ENCODE assay signal across 2 cellular contexts in the genomic region with DNA sequence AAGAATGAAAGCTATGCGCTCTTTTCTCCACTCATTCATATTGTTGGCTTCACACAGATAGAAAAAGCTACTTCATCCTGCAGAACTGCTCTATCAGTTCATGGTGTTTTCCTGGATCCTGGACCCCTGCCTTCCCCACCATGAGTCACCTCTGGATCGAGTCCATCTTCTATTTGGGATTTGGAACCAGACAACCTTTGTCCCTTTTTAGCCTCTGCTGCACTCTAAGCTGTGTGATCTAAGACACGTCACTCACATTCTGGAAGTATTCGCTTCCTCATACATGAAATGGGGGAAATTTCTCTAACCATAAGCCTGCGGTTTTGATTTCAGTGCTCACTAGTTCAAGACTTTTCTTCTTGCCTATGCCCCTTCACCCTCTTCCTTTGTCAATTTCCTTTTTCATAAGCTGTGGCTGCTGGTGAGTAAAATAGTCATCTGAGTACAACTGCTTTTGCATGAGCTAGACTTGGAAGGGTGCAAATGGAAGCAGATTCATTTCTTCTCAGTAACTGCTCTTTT.
A peak's percentile ranks its signal among the peaks of the same experiment; 100 is the strongest.
TF ChIP-seq lines count a peak whose summit lies in the region.

No MANE protein-coding gene starts in this region.

TF ChIP-seq in IMR-90, 13 proteins besides CTCF, POLR2A, EP300 and RAD21:
- TF ChIP-seq CEBPB (IDR thresholded peaks at IDR 0.05; ENCODE audit: low read depth, low read length): no peak
- no peak for TF ChIP-seq NFE2L2 (IDR thresholded peaks at IDR 0.05; ENCODE audit: low read depth, low read length)
- TF ChIP-seq, protein P1, sequence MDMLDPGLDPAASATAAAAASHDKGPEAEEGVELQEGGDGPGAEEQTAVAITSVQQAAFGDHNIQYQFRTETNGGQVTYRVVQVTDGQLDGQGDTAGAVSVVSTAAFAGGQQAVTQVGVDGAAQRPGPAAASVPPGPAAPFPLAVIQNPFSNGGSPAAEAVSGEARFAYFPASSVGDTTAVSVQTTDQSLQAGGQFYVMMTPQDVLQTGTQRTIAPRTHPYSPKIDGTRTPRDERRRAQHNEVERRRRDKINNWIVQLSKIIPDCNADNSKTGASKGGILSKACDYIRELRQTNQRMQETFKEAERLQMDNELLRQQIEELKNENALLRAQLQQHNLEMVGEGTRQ (IDR thresholded peaks at IDR 0.05; ENCODE audit: low read depth, low read length): no peak
- TF ChIP-seq, protein P2, sequence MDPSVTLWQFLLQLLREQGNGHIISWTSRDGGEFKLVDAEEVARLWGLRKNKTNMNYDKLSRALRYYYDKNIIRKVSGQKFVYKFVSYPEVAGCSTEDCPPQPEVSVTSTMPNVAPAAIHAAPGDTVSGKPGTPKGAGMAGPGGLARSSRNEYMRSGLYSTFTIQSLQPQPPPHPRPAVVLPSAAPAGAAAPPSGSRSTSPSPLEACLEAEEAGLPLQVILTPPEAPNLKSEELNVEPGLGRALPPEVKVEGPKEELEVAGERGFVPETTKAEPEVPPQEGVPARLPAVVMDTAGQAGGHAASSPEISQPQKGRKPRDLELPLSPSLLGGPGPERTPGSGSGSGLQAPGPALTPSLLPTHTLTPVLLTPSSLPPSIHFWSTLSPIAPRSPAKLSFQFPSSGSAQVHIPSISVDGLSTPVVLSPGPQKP (IDR thresholded peaks at IDR 0.05; ENCODE audit: borderline replicate concordance, low read depth, low read length): no peak
- TF ChIP-seq RFX5 (IDR thresholded peaks at IDR 0.05; ENCODE audit: low read depth, low read length): no peak
- TF ChIP-seq FOS (IDR thresholded peaks at IDR 0.05; ENCODE audit: low read depth, low read length): no peak
- TF ChIP-seq RCOR1 (IDR thresholded peaks at IDR 0.05; ENCODE audit: insufficient replicate concordance, low read length): no peak
- TF ChIP-seq SMC3 (IDR thresholded peaks at IDR 0.05; ENCODE audit: low read depth, low read length): no peak
- no peak for TF ChIP-seq MAFK (IDR thresholded peaks at IDR 0.05; ENCODE audit: low read depth, low read length)
- TF ChIP-seq BHLHE40 (IDR thresholded peaks at IDR 0.05; ENCODE audit: low read depth, low read length): no peak
- no peak for TF ChIP-seq CHD1 (IDR thresholded peaks at IDR 0.05; ENCODE audit: low read depth, low read length)
- TF ChIP-seq MXI1 (IDR thresholded peaks at IDR 0.05; ENCODE audit: borderline replicate concordance, low read depth, low read length): no peak
- TF ChIP-seq MAZ (IDR thresholded peaks at IDR 0.05; ENCODE audit: borderline replicate concordance, low read depth, low read length): no peak

TF ChIP-seq in HepG2, 621 proteins besides CTCF, POLR2A, EP300 and RAD21:
- TF ChIP-seq ELF3 (CRISPR knock-in tag; IDR thresholded peaks at IDR 0.05): peak; percentile 63; the same call in 1 of the 2 replicates
- TF ChIP-seq LCORL (IDR thresholded peaks at IDR 0.05): no peak
- peak; percentile 56; the same call in 1 of the 2 replicates for TF ChIP-seq LCORL (CRISPR knock-in tag; IDR thresholded peaks at IDR 0.05)
- TF ChIP-seq, protein P3, sequence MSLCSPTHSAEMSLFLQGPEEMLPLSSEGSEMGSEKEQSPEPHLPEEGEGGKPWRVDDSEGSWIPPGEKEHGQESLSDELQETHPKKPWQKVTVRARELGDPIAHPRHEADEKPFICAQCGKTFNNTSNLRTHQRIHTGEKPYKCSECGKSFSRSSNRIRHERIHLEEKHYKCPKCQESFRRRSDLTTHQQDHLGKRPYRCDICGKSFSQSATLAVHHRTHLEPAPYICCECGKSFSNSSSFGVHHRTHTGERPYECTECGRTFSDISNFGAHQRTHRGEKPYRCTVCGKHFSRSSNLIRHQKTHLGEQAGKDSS (CRISPR knock-in tag; IDR thresholded peaks at IDR 0.05; ENCODE audit: borderline replicate concordance, low read depth): 0 out of 2 replicates have a peak, but pooled peaks have one; percentile 41
- peak; percentile 47 for TF ChIP-seq FOSL2 (CRISPR knock-in tag; IDR thresholded peaks at IDR 0.05)
- TF ChIP-seq NPAS2 (CRISPR knock-in tag; IDR thresholded peaks at IDR 0.05; ENCODE audit: borderline replicate concordance): no peak
- no peak for TF ChIP-seq ZNF547 (CRISPR knock-in tag; IDR thresholded peaks at IDR 0.05)
- TF ChIP-seq CREB1 (IDR thresholded peaks at IDR 0.05): peak; percentile 43
- peak; percentile 40; the same call in 1 of the 2 replicates for TF ChIP-seq CREB1 (CRISPR knock-in tag; IDR thresholded peaks at IDR 0.05)
- TF ChIP-seq RXRB (CRISPR knock-in tag; IDR thresholded peaks at IDR 0.05; ENCODE audit: borderline replicate concordance): peak; percentile 35; the same call in 1 of the 2 replicates
- TF ChIP-seq, protein P4, sequence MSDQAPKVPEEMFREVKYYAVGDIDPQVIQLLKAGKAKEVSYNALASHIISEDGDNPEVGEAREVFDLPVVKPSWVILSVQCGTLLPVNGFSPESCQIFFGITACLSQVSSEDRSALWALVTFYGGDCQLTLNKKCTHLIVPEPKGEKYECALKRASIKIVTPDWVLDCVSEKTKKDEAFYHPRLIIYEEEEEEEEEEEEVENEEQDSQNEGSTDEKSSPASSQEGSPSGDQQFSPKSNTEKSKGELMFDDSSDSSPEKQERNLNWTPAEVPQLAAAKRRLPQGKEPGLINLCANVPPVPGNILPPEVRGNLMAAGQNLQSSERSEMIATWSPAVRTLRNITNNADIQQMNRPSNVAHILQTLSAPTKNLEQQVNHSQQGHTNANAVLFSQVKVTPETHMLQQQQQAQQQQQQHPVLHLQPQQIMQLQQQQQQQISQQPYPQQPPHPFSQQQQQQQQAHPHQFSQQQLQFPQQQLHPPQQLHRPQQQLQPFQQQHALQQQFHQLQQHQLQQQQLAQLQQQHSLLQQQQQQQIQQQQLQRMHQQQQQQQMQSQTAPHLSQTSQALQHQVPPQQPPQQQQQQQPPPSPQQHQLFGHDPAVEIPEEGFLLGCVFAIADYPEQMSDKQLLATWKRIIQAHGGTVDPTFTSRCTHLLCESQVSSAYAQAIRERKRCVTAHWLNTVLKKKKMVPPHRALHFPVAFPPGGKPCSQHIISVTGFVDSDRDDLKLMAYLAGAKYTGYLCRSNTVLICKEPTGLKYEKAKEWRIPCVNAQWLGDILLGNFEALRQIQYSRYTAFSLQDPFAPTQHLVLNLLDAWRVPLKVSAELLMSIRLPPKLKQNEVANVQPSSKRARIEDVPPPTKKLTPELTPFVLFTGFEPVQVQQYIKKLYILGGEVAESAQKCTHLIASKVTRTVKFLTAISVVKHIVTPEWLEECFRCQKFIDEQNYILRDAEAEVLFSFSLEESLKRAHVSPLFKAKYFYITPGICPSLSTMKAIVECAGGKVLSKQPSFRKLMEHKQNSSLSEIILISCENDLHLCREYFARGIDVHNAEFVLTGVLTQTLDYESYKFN (CRISPR knock-in tag; conservative IDR thresholded peaks at IDR 0.05): peak; percentile 59; the same call in 1 of the 2 replicates
- no peak for TF ChIP-seq NONO (IDR thresholded peaks at IDR 0.05)
- no peak for TF ChIP-seq NONO (CRISPR knock-in tag; conservative IDR thresholded peaks at IDR 0.05)
- peak; percentile 43; the same call in 1 of the 2 replicates for TF ChIP-seq SAP130 (CRISPR knock-in tag; IDR thresholded peaks at IDR 0.05; ENCODE audit: low read depth)
- TF ChIP-seq, protein P5, sequence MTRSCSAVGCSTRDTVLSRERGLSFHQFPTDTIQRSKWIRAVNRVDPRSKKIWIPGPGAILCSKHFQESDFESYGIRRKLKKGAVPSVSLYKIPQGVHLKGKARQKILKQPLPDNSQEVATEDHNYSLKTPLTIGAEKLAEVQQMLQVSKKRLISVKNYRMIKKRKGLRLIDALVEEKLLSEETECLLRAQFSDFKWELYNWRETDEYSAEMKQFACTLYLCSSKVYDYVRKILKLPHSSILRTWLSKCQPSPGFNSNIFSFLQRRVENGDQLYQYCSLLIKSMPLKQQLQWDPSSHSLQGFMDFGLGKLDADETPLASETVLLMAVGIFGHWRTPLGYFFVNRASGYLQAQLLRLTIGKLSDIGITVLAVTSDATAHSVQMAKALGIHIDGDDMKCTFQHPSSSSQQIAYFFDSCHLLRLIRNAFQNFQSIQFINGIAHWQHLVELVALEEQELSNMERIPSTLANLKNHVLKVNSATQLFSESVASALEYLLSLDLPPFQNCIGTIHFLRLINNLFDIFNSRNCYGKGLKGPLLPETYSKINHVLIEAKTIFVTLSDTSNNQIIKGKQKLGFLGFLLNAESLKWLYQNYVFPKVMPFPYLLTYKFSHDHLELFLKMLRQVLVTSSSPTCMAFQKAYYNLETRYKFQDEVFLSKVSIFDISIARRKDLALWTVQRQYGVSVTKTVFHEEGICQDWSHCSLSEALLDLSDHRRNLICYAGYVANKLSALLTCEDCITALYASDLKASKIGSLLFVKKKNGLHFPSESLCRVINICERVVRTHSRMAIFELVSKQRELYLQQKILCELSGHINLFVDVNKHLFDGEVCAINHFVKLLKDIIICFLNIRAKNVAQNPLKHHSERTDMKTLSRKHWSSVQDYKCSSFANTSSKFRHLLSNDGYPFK (CRISPR knock-in tag; IDR thresholded peaks at IDR 0.05; ENCODE audit: borderline replicate concordance): no peak
- no peak for TF ChIP-seq ZNF616 (CRISPR knock-in tag; IDR thresholded peaks at IDR 0.05; ENCODE audit: low read depth)
- TF ChIP-seq TP53 (CRISPR knock-in tag; conservative IDR thresholded peaks at IDR 0.05): no peak
- peak; percentile 60; the same call in 1 of the 2 replicates for TF ChIP-seq PPARG (CRISPR knock-in tag; conservative IDR thresholded peaks at IDR 0.05)
- TF ChIP-seq, protein P6, sequence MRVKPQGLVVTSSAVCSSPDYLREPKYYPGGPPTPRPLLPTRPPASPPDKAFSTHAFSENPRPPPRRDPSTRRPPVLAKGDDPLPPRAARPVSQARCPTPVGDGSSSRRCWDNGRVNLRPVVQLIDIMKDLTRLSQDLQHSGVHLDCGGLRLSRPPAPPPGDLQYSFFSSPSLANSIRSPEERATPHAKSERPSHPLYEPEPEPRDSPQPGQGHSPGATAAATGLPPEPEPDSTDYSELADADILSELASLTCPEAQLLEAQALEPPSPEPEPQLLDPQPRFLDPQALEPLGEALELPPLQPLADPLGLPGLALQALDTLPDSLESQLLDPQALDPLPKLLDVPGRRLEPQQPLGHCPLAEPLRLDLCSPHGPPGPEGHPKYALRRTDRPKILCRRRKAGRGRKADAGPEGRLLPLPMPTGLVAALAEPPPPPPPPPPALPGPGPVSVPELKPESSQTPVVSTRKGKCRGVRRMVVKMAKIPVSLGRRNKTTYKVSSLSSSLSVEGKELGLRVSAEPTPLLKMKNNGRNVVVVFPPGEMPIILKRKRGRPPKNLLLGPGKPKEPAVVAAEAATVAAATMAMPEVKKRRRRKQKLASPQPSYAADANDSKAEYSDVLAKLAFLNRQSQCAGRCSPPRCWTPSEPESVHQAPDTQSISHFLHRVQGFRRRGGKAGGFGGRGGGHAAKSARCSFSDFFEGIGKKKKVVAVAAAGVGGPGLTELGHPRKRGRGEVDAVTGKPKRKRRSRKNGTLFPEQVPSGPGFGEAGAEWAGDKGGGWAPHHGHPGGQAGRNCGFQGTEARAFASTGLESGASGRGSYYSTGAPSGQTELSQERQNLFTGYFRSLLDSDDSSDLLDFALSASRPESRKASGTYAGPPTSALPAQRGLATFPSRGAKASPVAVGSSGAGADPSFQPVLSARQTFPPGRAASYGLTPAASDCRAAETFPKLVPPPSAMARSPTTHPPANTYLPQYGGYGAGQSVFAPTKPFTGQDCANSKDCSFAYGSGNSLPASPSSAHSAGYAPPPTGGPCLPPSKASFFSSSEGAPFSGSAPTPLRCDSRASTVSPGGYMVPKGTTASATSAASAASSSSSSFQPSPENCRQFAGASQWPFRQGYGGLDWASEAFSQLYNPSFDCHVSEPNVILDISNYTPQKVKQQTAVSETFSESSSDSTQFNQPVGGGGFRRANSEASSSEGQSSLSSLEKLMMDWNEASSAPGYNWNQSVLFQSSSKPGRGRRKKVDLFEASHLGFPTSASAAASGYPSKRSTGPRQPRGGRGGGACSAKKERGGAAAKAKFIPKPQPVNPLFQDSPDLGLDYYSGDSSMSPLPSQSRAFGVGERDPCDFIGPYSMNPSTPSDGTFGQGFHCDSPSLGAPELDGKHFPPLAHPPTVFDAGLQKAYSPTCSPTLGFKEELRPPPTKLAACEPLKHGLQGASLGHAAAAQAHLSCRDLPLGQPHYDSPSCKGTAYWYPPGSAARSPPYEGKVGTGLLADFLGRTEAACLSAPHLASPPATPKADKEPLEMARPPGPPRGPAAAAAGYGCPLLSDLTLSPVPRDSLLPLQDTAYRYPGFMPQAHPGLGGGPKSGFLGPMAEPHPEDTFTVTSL (CRISPR knock-in tag; IDR thresholded peaks at IDR 0.05; ENCODE audit: borderline replicate concordance): peak; percentile 27; the same call in 1 of the 2 replicates
- no peak for TF ChIP-seq ZMYM3 (CRISPR knock-in tag; IDR thresholded peaks at IDR 0.05)
TF ChIP-seq in HepG2: peak in this region for 10.
